Comparison of ENCODE assay signal across 11 cellular contexts in the genomic region with DNA sequence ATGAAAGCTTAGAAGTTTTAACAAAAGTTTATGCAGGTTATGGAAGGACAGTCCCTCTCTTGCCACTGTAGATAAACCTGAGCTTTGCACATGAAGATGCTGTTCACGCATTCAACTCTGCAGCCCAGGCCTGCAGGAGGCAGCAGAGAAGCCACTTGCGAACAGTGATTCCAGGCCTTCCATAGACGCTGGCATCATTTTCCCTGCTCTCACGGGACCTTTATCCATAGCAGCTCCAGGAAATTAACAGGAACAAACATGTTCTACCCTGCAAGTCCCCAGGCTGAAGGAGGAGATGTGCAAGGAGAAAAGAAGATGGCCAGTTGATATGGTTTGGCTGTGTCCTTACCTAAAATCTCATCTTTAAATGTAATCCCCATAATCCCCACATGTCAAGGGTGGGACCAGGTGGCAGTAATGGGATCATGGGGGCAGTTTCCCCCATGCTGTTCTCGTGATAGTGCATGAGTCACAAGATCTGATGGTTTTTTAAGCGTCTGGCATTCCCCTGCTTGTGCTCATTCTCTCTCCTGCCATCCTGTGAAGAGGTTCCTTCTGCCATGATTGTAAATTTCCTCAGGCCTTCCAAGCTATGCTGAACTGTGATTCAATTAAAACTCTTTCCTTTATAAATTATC. TPM values are rescaled to one million over a fixed set of nuclear protein-coding genes. Genes with fewer than 3 reads are reported as not detected.
A peak's percentile ranks its signal among the peaks of the same experiment; 100 is the strongest.
DNase-seq lines count a peak whose midpoint lies in the region; ATAC-seq, FAIRE-seq and TF ChIP-seq lines count a peak whose summit lies in the region.
"Had no signal": no experiment of that assay in that cellular context is flagged by ENCODE, and none has a peak within 500 bp of the region (broad histone marks: within the 10 kb centered on the region; RNA-seq: fewer than 3 reads in every experiment).

No MANE protein-coding gene starts in this region.

- no peak for FAIRE-seq in kidney (lab: Jason Lieb, UNC)

- intact Hi-C loops in kidney (cut with DNase I) = no loop called here
- intact Hi-C loops in testis (cut with DNase I; ENCODE audit: low total_unique reads) = no loop called here

- CTCF ChIA-PET in AG04450 (lab: Charles Lee) = interaction anchor here (0.5 to 0.9 kb wide), 2 partner anchors 42 to 57 kb away, joined by 3 read pairs; no protein-coding TSS in a partner anchor

- POLR2A ChIA-PET in AG04450 (lab: Yijun Ruan, JAX) = no interaction called here

- H3K4me1 ChIP-seq in foreskin keratinocyte = peaks cover 14% of the 10 kb centered on the region
- H3K4me1 ChIP-seq in kidney (ENCODE audit: control insufficient read depth in 1 of 2, insufficient read depth in 1 of 2, low read depth in 1 of 2, low read length in 2 of 2) = peaks cover 7 to 18% of the 10 kb centered on the region in 2 donors
- no peaks in the 10 kb centered on the region for H3K4me1 ChIP-seq in testis

- H3K4me3 ChIP-seq in AG04450 (ENCODE audit: low read depth, low read length) (no peak overlapping the region), kidney (ENCODE audit: low read length in 2 of 2) (no peak overlapping the region), testis (no peak overlapping the region)
- H3K4me3 ChIP-seq: upper lobe of left lung had no signal

- 81 to 89% methylated on average over 6 of the region's 6 CpGs for WGBS in testis, 2 donors

- H3K9me3 ChIP-seq in AG04450 (ENCODE audit: control insufficient read depth, insufficient read depth, low read length) = no peaks in the 10 kb centered on the region
- H3K9me3 ChIP-seq in kidney (ENCODE audit: control insufficient read depth in 1 of 2, low read length in 2 of 2) = no peaks in the 10 kb centered on the region
- H3K9me3 ChIP-seq in testis = no peaks in the 10 kb centered on the region
- H3K9me3 ChIP-seq: upper lobe of left lung had no signal

- H3K27ac ChIP-seq in AG04450 (ENCODE audit: low read depth, low read length) (no peak overlapping the region), foreskin keratinocyte (peak overlapping the region; percentile 54), kidney (ENCODE audit: low read depth in 2 of 2, low read length in 2 of 2) (no peak overlapping the region), testis (no peak overlapping the region)
- H3K27ac ChIP-seq: upper lobe of left lung had no signal

- DNase-seq in AG04450 (ENCODE audit: low read depth, low spot score) (no peak), GM10266 (ENCODE audit: extremely low spot score) (no peak), foreskin keratinocyte (peak; percentile 62 to 63), SIG-M5 treated with dmso at 0.1 percent for 504 hours (lab: John Stamatoyannopoulos, UW; ENCODE audit: unreplicated experiment) (no peak), kidney (no peak), testis (no peak)
- no peak for DNase-seq in activated CD4-positive, alpha-beta T cell treated with anti-CD3 and anti-CD28 coated beads for 1 hour
- DNase-seq: OCI-M1, upper lobe of left lung had no signal

- TF ChIP-seq POLR2A in testis (IDR thresholded peaks at IDR 0.05) = no peak

- H3K27me3 ChIP-seq in AG04450 (ENCODE audit: control insufficient read depth, insufficient read depth, low read length) (no peaks in the 10 kb centered on the region), foreskin keratinocyte (no peaks in the 10 kb centered on the region), testis (no peaks in the 10 kb centered on the region)
- H3K27me3 ChIP-seq: upper lobe of left lung had no signal

- H3K9ac ChIP-seq in kidney (ENCODE audit: low read length in 2 of 2) = no peak overlapping the region

- H3K36me3 ChIP-seq in kidney (ENCODE audit: control insufficient read depth in 1 of 2, insufficient read depth in 2 of 2, low read length in 2 of 2) = no peaks in the 10 kb centered on the region
- H3K36me3 ChIP-seq in testis (ENCODE audit: low read depth, missing control alignments) = no peaks in the 10 kb centered on the region

- peak; percentile 25 for TF ChIP-seq CTCF in AG04450 (IDR thresholded peaks at IDR 0.05; ENCODE audit: low read depth, low read length)
- TF ChIP-seq CTCF in GM10266 (IDR thresholded peaks at IDR 0.05; ENCODE audit: control insufficient read depth, insufficient read depth, low read depth, missing control alignments) = peak; percentile 33
- TF ChIP-seq CTCF in foreskin keratinocyte (conservative IDR thresholded peaks at IDR 0.05) = peak; percentile 65
- TF ChIP-seq CTCF in kidney (IDR thresholded peaks at IDR 0.05; ENCODE audit: borderline replicate concordance, extremely low read depth, insufficient read depth) = no peak
- TF ChIP-seq CTCF in testis (IDR thresholded peaks at IDR 0.05) = no peak

- ATAC-seq in SK-N-SH treated with all-trans-retinoic acid at 6 μM for 48 hours (peak; percentile 65), foreskin keratinocyte (peak; percentile 76)

TF ChIP-seq in SK-N-SH treated with all-trans-retinoic acid at 6 μM for 48 hours, 23 proteins besides CTCF, POLR2A, EP300 and RAD21:
- TF ChIP-seq ZC3H10 (CRISPR knock-in tag; IDR thresholded peaks at IDR 0.05) (no peak), OSR1 (CRISPR knock-in tag; IDR thresholded peaks at IDR 0.05) (no peak)

RNA-seq across cellular contexts. Expression of a gene that starts 2.0 kb away (rescaled TPM):
- polyA plus RNA-seq in AG04450 (2011; rRNA removed) (not detected in 2 replicates), foreskin keratinocyte (0.06 and 0.08 TPM in 2 replicates), kidney (ENCODE audit: insufficient read depth, low read depth, low replicate concordance) (35.3 TPM), testis (ENCODE audit: insufficient read depth, low read depth, low replicate concordance) (0.34 TPM)
- polyA minus RNA-seq in AG04450 (2011; rRNA and poly(A)+ RNA removed) = not detected in 2 replicates
- total RNA-seq in foreskin keratinocyte (0.07 TPM in 2 replicates), kidney (11.0 TPM), testis (under 1 TPM; 0.12 to 0.39 TPM)

RNA-seq across cellular contexts. Expression of a gene that starts 25.1 kb away (rescaled TPM):
- polyA plus RNA-seq in AG04450 (2011; rRNA removed) (8.9 and 10.0 TPM in 2 replicates), foreskin keratinocyte (96.0 and 169 TPM in 2 replicates), kidney (ENCODE audit: insufficient read depth, low read depth, low replicate concordance) (127 TPM), testis (ENCODE audit: insufficient read depth, low read depth, low replicate concordance) (66.3 TPM)
- polyA minus RNA-seq in AG04450 (2011; rRNA and poly(A)+ RNA removed) = 3.0 and 3.3 TPM in 2 replicates
- total RNA-seq in foreskin keratinocyte (80.7 and 136 TPM in 2 replicates), kidney (151 TPM), testis (10 to 100 TPM; 20.2 to 28.4 TPM)

RNA-seq across cellular contexts. Expression of a gene that starts 36.5 kb away (rescaled TPM):
- not detected in 2 replicates for polyA plus RNA-seq in AG04450 (2011; rRNA removed)
- not detected in 2 replicates for polyA minus RNA-seq in AG04450 (2011; rRNA and poly(A)+ RNA removed)
- not detected in 2 replicates for total RNA-seq in foreskin keratinocyte
- not detected in 2 replicates for polyA plus RNA-seq in foreskin keratinocyte
- total RNA-seq in kidney = not detected
- polyA plus RNA-seq in kidney (ENCODE audit: insufficient read depth, low read depth, low replicate concordance) = not detected
- total RNA-seq in testis = not detected
- not detected for polyA plus RNA-seq in testis (ENCODE audit: insufficient read depth, low read depth, low replicate concordance)
- total RNA-seq: upper lobe of left lung had no signal
- polyA plus RNA-seq: IgD-negative memory B cell had no signal

RNA-seq across cellular contexts. Expression of a gene that starts 50.7 kb away (rescaled TPM):
- polyA plus RNA-seq in AG04450 (2011; rRNA removed) (3.9 and 4.0 TPM in 2 replicates), foreskin keratinocyte (0.20 TPM in 1 of 2 replicates, not detected in the other), kidney (ENCODE audit: insufficient read depth, low read depth, low replicate concordance) (745 TPM), testis (ENCODE audit: insufficient read depth, low read depth, low replicate concordance) (656 TPM)
- polyA minus RNA-seq in AG04450 (2011; rRNA and poly(A)+ RNA removed) = 0.46 and 0.91 TPM in 2 replicates
- total RNA-seq in foreskin keratinocyte (0.44 TPM in 1 of 2 replicates, not detected in the other), kidney (811 TPM), testis (10 to 100 TPM; 56.7 to 76.8 TPM)
- polyA plus RNA-seq: IgD-negative memory B cell had no signal

Comparison
In these comparisons a context has a peak if more than half of its experiments do, and no peak if none do; other contexts are left out.
1. DNase-seq: peak in foreskin keratinocyte (2 of 2); none in AG04450 (single experiment), GM10266 (single experiment), SIG-M5 treated with dmso at 0.1 percent for 504 hours (single experiment), kidney (single experiment), testis (single experiment) and activated CD4-positive, alpha-beta T cell treated with anti-CD3 and anti-CD28 coated beads for 1 hour (single experiment).
2. CTCF ChIP-seq: peak in AG04450 (single experiment), GM10266 (single experiment) and foreskin keratinocyte (single experiment); none in kidney (single experiment) and testis (0 of 3).
3. RNA of a gene that starts 2.0 kb away (polyA plus RNA-seq): 35.3 TPM in kidney (single experiment); 0.34 TPM in testis (single experiment), 0.06 to 0.08 TPM in foreskin keratinocyte and not detected in AG04450; every median in the first group is over 10 times any median in the second.